Comparison of ENCODE assay signal across 21 cellular contexts in genomic region chr1:85621430-85621829, GRCh38. TPM values are rescaled to one million over a fixed set of nuclear protein-coding genes. Genes with fewer than 3 reads are reported as not detected.
DNase-seq lines count a peak whose midpoint lies in the region; ATAC-seq, FAIRE-seq and TF ChIP-seq lines count a peak whose summit lies in the region.
"Had no signal": no experiment of that assay in that cellular context is flagged by ENCODE, and none has a peak within 500 bp of the region (broad histone marks: within the 10 kb centered on the region; RNA-seq: fewer than 3 reads in every experiment).

No MANE protein-coding gene starts in this region.

- WGBS in IMR-90 (ENCODE audit: extremely low coverage in 2 of 2, insufficient read length in 1 of 2), 2 experiments = no CpG with 5 or more reads among the region's 1 CpG
- WGBS in H1 (ENCODE audit: extremely low coverage in 1 of 2, insufficient coverage in 1 of 2, insufficient read length in 1 of 2, insufficient replicate concordance in 2 of 2, low coverage in 1 of 2, low lambda C conversion rate in 2 of 2, missing lambda C conversion rate in 1 of 2), 2 experiments = 80% methylated on average over 1 of the region's 1 CpG; no CpG with 5 or more reads in 1 of the 2 experiments
- 93% methylated on average over 1 of the region's 1 CpG for WGBS in transverse colon (ENCODE audit: low coverage in 1 of 2), 2 donors

- H3K36me3 Mint-ChIP-seq in activated naive CD4-positive, alpha-beta T cell treated with anti-CD3 and anti-CD28 coated beads, Interleukin-2, amount 50 U/mL, for 24 hours = peaks cover 46% of the 10 kb centered on the region
- H3K36me3 Mint-ChIP-seq in activated naive CD4-positive, alpha-beta T cell treated with anti-CD3 and anti-CD28 coated beads for 36 hours (ENCODE audit: low read depth) = peaks cover 53% of the 10 kb centered on the region

- no peaks in the 10 kb centered on the region for H3K27me3 Mint-ChIP-seq in activated naive CD4-positive, alpha-beta T cell treated with anti-CD3 and anti-CD28 coated beads, Interleukin-2, amount 50 U/mL, for 24 hours
- H3K27me3 Mint-ChIP-seq in activated naive CD4-positive, alpha-beta T cell treated with anti-CD3 and anti-CD28 coated beads for 36 hours (ENCODE audit: low read depth) = no peaks in the 10 kb centered on the region

- H3K9me3 ChIP-seq in IMR-90 (ENCODE audit: control insufficient read depth, insufficient read depth, low read length) (peaks cover 6% of the 10 kb centered on the region), adipocyte (ENCODE audit: control insufficient read depth, low read length) (peaks cover 21% of the 10 kb centered on the region), H1 (ENCODE audit: insufficient read depth in 2 of 2, low read depth in 1 of 2, low read length in 1 of 2) (peaks cover 21 to 23% of the 10 kb centered on the region in 2 experiments; a peak in 3 of 4 replicates), transverse colon (peaks cover 10 to 13% of the 10 kb centered on the region in 2 donors)

- ATAC-seq in IMR-90 (ENCODE audit: low read depth) = no peak
- ATAC-seq: CD8-positive, alpha-beta T cell; GM23338; HCT116 had no signal

- no peak overlapping the region for H3K4me2 ChIP-seq in IMR-90 (ENCODE audit: low read depth, low read length)
- H3K4me2 ChIP-seq in H1 (ENCODE audit: insufficient read depth in 1 of 2, low read depth in 2 of 2, low read length in 2 of 2) = no peak overlapping the region
- H3K4me2 ChIP-seq: BLaER1 treated with 17β-estradiol and CSF1 and Interleukin-3, amounts not matched to agents 10 nM and 100 nM; GM23338 had no signal

- H2BK20ac ChIP-seq in IMR-90 (ENCODE audit: low read depth, low read length) (no peak overlapping the region), H1 (ENCODE audit: low read length) (no peak overlapping the region)

- no peaks in the 10 kb centered on the region for H3K79me1 ChIP-seq in IMR-90 (ENCODE audit: low read depth in 1 of 2, low read length in 2 of 2)
- no peaks in the 10 kb centered on the region for H3K79me1 ChIP-seq in H1 (ENCODE audit: low read depth, low read length)

- in situ Hi-C loops in IMR-90 (cut with MboI; ENCODE audit: low sequenced_read_pairs) = no loop called here
- in situ Hi-C loops in transverse colon (cut with MboI; ENCODE audit: low pct_ligation_motif_present in 1 of 4, low pct_unique_long_range_greater_than_20kb in 1 of 4, low sequenced_read_pairs in 3 of 4) = no loop called here

- H3K56ac ChIP-seq in IMR-90 (ENCODE audit: extremely low read depth, insufficient read depth, low read length) (no peak overlapping the region), H1 (replicated peaks; ENCODE audit: insufficient read length, low read depth, low read length) (no peak overlapping the region)

- H2AFZ ChIP-seq in IMR-90 (replicated peaks; ENCODE audit: low read length, poor library complexity) (no peak overlapping the region), H1 (ENCODE audit: low read length) (no peak overlapping the region)
- H2AFZ ChIP-seq: GM23338 had no signal

- H3K27ac ChIP-seq in IMR-90 (ENCODE audit: insufficient read depth, low read length) (no peak overlapping the region), H1 (ENCODE audit: low read depth, low read length) (no peak overlapping the region), dorsolateral prefrontal cortex (no peak overlapping the region), transverse colon (no peak overlapping the region)
- H3K27ac ChIP-seq: BLaER1 treated with 17β-estradiol and CSF1 and Interleukin-3, amounts not matched to agents 10 nM and 100 nM had no signal

- no peak overlapping the region for H3K9ac ChIP-seq in IMR-90 (ENCODE audit: low read depth, low read length)
- H3K9ac ChIP-seq in adipocyte (ENCODE audit: low read length) = no peak overlapping the region
- no peak overlapping the region for H3K9ac ChIP-seq in H1 (replicated peaks in 1 of 4; ENCODE audit: extremely low read depth in 1 of 4, low read depth in 3 of 4, low read length in 3 of 4)
- H3K9ac ChIP-seq: BLaER1 treated with 17β-estradiol and CSF1 and Interleukin-3, amounts not matched to agents 10 nM and 100 nM had no signal

- H3K18ac ChIP-seq in IMR-90 (ENCODE audit: low read depth, low read length) (no peak overlapping the region), H1 (ENCODE audit: extremely low read depth, low read length) (no peak overlapping the region)

- H3K23ac ChIP-seq in IMR-90 (ENCODE audit: low read depth, low read length) (no peak overlapping the region), H1 (ENCODE audit: insufficient read length) (no peak overlapping the region)

- no peak overlapping the region for H2AK9ac ChIP-seq in IMR-90 (replicated peaks; ENCODE audit: low read depth, low read length, poor library complexity)

- H2BK12ac ChIP-seq in H1 (ENCODE audit: low read depth, low read length) = no peak overlapping the region

- CTCF ChIA-PET in activated naive CD4-positive, alpha-beta T cell treated with anti-CD3 and anti-CD28 coated beads for 36 hours (lab: Charles Lee) = no interaction called here
- CTCF ChIA-PET in IMR-90 (lab: Yijun Ruan, JAX) (no interaction called here), H1 (lab: Charles Lee; ENCODE audit: partially characterized antibody) (no interaction called here)

- no peak for TF ChIP-seq EP300 in H1 (IDR thresholded peaks at IDR 0.05; ENCODE audit: borderline replicate concordance in 1 of 2, low read depth in 2 of 2, low read length in 2 of 2)
- TF ChIP-seq EP300 in transverse colon (IDR thresholded peaks at IDR 0.05; ENCODE audit: low read depth) = no peak

- H3K14ac ChIP-seq in IMR-90 (replicated peaks; ENCODE audit: low read depth, low read length) = no peak overlapping the region
- H3K14ac ChIP-seq in H1 (ENCODE audit: insufficient read length) = no peak overlapping the region

- H2BK120ac ChIP-seq in IMR-90 (ENCODE audit: low read depth, low read length) (no peak overlapping the region), H1 (replicated peaks; ENCODE audit: low read depth, low read length) (no peak overlapping the region)

- H4K91ac ChIP-seq in IMR-90 (ENCODE audit: insufficient read depth, low read depth, low read length) = no peak overlapping the region
- no peak overlapping the region for H4K91ac ChIP-seq in H1 (replicated peaks; ENCODE audit: insufficient read length, low read length)

- BruUV-seq in IMR-90 (replicated peaks; lab: Mats Ljungman, UMichigan) = no TSS peak

- no peak for TF ChIP-seq CTCF in IMR-90 (conservative IDR thresholded peaks at IDR 0.05; ENCODE audit: low read depth, low read length)
- TF ChIP-seq CTCF in H1 (IDR thresholded peaks at IDR 0.05; ENCODE audit: control extremely low read depth in 1 of 3, insufficient read depth in 1 of 3, low read depth in 1 of 3, low read length in 3 of 3) = no peak
- TF ChIP-seq CTCF in dorsolateral prefrontal cortex (IDR thresholded peaks at IDR 0.05 in 54 of 56, conservative IDR thresholded peaks at IDR 0.05 in 2 of 56; ENCODE audit: low read depth in 1 of 56, partially characterized antibody in 56 of 56) = no peak
- no peak for TF ChIP-seq CTCF in transverse colon (IDR thresholded peaks at IDR 0.05)

- H3K4me3 Mint-ChIP-seq in activated naive CD4-positive, alpha-beta T cell treated with anti-CD3 and anti-CD28 coated beads, Interleukin-2, amount 50 U/mL, for 24 hours = no peak overlapping the region
- no peak overlapping the region for H3K4me3 Mint-ChIP-seq in activated naive CD4-positive, alpha-beta T cell treated with anti-CD3 and anti-CD28 coated beads for 36 hours
- H3K4me3 Mint-ChIP-seq: B cell; CD8-positive, alpha-beta T cell; GM23338 had no signal

- H3K4ac ChIP-seq in IMR-90 (ENCODE audit: low read depth, low read length) (no peak overlapping the region), H1 (replicated peaks; ENCODE audit: insufficient read length, low read depth, low read length) (no peak overlapping the region)

- FAIRE-seq in H1 (lab: Jason Lieb, UNC) = no peak
- FAIRE-seq: GM12892, GM18507 had no signal

- H2BK5ac ChIP-seq in IMR-90 (ENCODE audit: low read depth, low read length, poor library complexity, severe bottlenecking) = no peak overlapping the region
- no peak overlapping the region for H2BK5ac ChIP-seq in H1 (ENCODE audit: low read depth, low read length)

- no peaks in the 10 kb centered on the region for H3K79me2 ChIP-seq in H1 (ENCODE audit: control insufficient read depth in 1 of 2, insufficient read depth in 2 of 2, low read length in 2 of 2)

- no peak overlapping the region for H2BK15ac ChIP-seq in IMR-90 (ENCODE audit: low read depth, low read length)
- H2BK15ac ChIP-seq in H1 (ENCODE audit: low read length) = no peak overlapping the region

- DNase-seq in activated naive CD4-positive, alpha-beta T cell treated with anti-CD3 and anti-CD28 coated beads for 36 hours = no peak
- DNase-seq in IMR-90 (no peak), adipocyte (ENCODE audit: low read depth) (no peak), H1 (ENCODE audit: low read depth in 1 of 2, low spot score in 2 of 2) (no peak), dorsolateral prefrontal cortex (no peak), transverse colon (no peak), T-helper 1 cell (no peak)
- DNase-seq: 8988T; CD8-positive, alpha-beta T cell; DMS 273 treated with DMSO at 0.1 percent for 48 hours; DMS53; DND-41; EL; H7 had no signal

- H4K20me1 ChIP-seq in IMR-90 (ENCODE audit: insufficient read depth, low read length) (no peaks in the 10 kb centered on the region; the same call in 1 of the 2 replicates), H1 (replicated peaks in 1 of 2; ENCODE audit: control insufficient read depth in 1 of 2, insufficient read depth in 2 of 2, low read length in 2 of 2) (no peaks in the 10 kb centered on the region)
- H4K20me1 ChIP-seq: BLaER1 treated with 17β-estradiol and CSF1 and Interleukin-3, amounts not matched to agents 10 nM and 100 nM had no signal

- H3K4me1 ChIP-seq in IMR-90 (ENCODE audit: control insufficient read depth, insufficient read depth, low read length) = peaks cover 10% of the 10 kb centered on the region
- H3K4me1 ChIP-seq in adipocyte (ENCODE audit: control insufficient read depth, insufficient read depth, low read length) = peaks cover 6% of the 10 kb centered on the region
- H3K4me1 ChIP-seq in H1 (replicated peaks in 1 of 4; ENCODE audit: control insufficient read depth in 3 of 4, insufficient read depth in 4 of 4, low read length in 3 of 4) = no peaks in the 10 kb centered on the region
- H3K4me1 ChIP-seq in transverse colon = no peaks in the 10 kb centered on the region

- H3K27ac Mint-ChIP-seq in activated naive CD4-positive, alpha-beta T cell treated with anti-CD3 and anti-CD28 coated beads, Interleukin-2, amount 50 U/mL, for 24 hours = peak overlapping the region; percentile 3
- no peak overlapping the region for H3K27ac Mint-ChIP-seq in activated naive CD4-positive, alpha-beta T cell treated with anti-CD3 and anti-CD28 coated beads for 36 hours
- H3K27ac Mint-ChIP-seq: B cell; CD8-positive, alpha-beta T cell; GM23338 had no signal

- peaks cover 3% of the 10 kb centered on the region; the same call in 1 of the 2 replicates for H3K9me1 ChIP-seq in IMR-90 (ENCODE audit: insufficient read depth, low read length)

- no peak for TF ChIP-seq RAD21 in IMR-90 (IDR thresholded peaks at IDR 0.05; ENCODE audit: low read length)
- TF ChIP-seq RAD21 in H1 (IDR thresholded peaks at IDR 0.05 in 1 of 2, conservative IDR thresholded peaks at IDR 0.05 in 1 of 2; ENCODE audit: low read depth in 2 of 2, low read length in 2 of 2) = no peak

- dilution Hi-C loops in IMR-90 (cut with HindIII; ENCODE audit: low sequenced_read_pairs, unreplicated experiment) = no loop called here

- H3K9me3 Mint-ChIP-seq in activated naive CD4-positive, alpha-beta T cell treated with anti-CD3 and anti-CD28 coated beads, Interleukin-2, amount 50 U/mL, for 24 hours = peaks cover 40% of the 10 kb centered on the region
- peaks cover 20% of the 10 kb centered on the region for H3K9me3 Mint-ChIP-seq in activated naive CD4-positive, alpha-beta T cell treated with anti-CD3 and anti-CD28 coated beads for 36 hours

- peaks cover 2% of the 10 kb centered on the region; the same call in 1 of the 2 replicates for H3K23me2 ChIP-seq in H1 (ENCODE audit: low read depth, low read length)

- intact Hi-C loops in activated naive CD4-positive, alpha-beta T cell treated with anti-CD3 and anti-CD28 coated beads for 36 hours (cut with micrococcal nuclease) = no loop called here
- intact Hi-C loops in IMR-90 (cut with micrococcal nuclease) (no loop called here), dorsolateral prefrontal cortex (cut with DNase I) (no loop called here), transverse colon (cut with DNase I; ENCODE audit: low total_unique reads) (no loop called here)

- no peak overlapping the region for H4K5ac ChIP-seq in IMR-90 (ENCODE audit: low read depth, low read length)
- no peak overlapping the region for H4K5ac ChIP-seq in H1 (ENCODE audit: insufficient read length, low read depth, low read length)

- no peak overlapping the region for H3K4me3 ChIP-seq in IMR-90 (ENCODE audit: insufficient read depth, low read depth, low read length)
- peak overlapping the region; percentile 39 for H3K4me3 ChIP-seq in adipocyte (ENCODE audit: low read length)
- H3K4me3 ChIP-seq in H1 (ENCODE audit: extremely low read depth in 1 of 4, insufficient read depth in 2 of 4, low read depth in 3 of 4, low read length in 4 of 4) = no peak overlapping the region
- H3K4me3 ChIP-seq in dorsolateral prefrontal cortex = no peak overlapping the region
- H3K4me3 ChIP-seq in transverse colon = no peak overlapping the region
- H3K4me3 ChIP-seq: BLaER1 treated with 17β-estradiol and CSF1 and Interleukin-3, amounts not matched to agents 10 nM and 100 nM; GM23338 had no signal

- no peaks in the 10 kb centered on the region for H3K4me1 Mint-ChIP-seq in activated naive CD4-positive, alpha-beta T cell treated with anti-CD3 and anti-CD28 coated beads, Interleukin-2, amount 50 U/mL, for 24 hours
- H3K4me1 Mint-ChIP-seq in activated naive CD4-positive, alpha-beta T cell treated with anti-CD3 and anti-CD28 coated beads for 36 hours (ENCODE audit: low read depth) = peaks cover 2% of the 10 kb centered on the region
- H3K4me1 Mint-ChIP-seq: GM23338 had no signal

- POLR2A ChIA-PET in IMR-90 (lab: Charles Lee; ENCODE audit: unreplicated experiment) = no interaction called here
- POLR2A ChIA-PET in H1 (lab: Charles Lee; ENCODE audit: partially characterized antibody) = interaction anchor here (1.8 kb wide), 1 partner anchor 38 kb away, joined by 5 read pairs; no protein-coding TSS in a partner anchor

- no peak overlapping the region for H4K8ac ChIP-seq in IMR-90 (ENCODE audit: low read depth in 2 of 2, low read length in 2 of 2)
- H4K8ac ChIP-seq in H1 (ENCODE audit: extremely low read depth, insufficient read depth, low read length) = no peak overlapping the region

- no peaks in the 10 kb centered on the region for H3K36me3 ChIP-seq in IMR-90 (ENCODE audit: control insufficient read depth, insufficient read depth, low read length)
- H3K36me3 ChIP-seq in adipocyte (ENCODE audit: control insufficient read depth, insufficient read depth, low read length, severe bottlenecking) = no peaks in the 10 kb centered on the region
- peaks cover 0 to 16% (median under 1%) of the 10 kb centered on the region in 4 experiments; a peak in 4 of 8 replicates for H3K36me3 ChIP-seq in H1 (ENCODE audit: control insufficient read depth in 2 of 4, insufficient read depth in 4 of 4, low read length in 3 of 4)
- H3K36me3 ChIP-seq in transverse colon = no peaks in the 10 kb centered on the region

- H2AK5ac ChIP-seq in IMR-90 (ENCODE audit: low read depth, low read length) (no peak overlapping the region), H1 (ENCODE audit: low read depth, low read length) (no peak overlapping the region)

- TF ChIP-seq POLR2A in IMR-90 (IDR thresholded peaks at IDR 0.05; ENCODE audit: low read depth, low read length) (no peak), H1 (IDR thresholded peaks at IDR 0.05; ENCODE audit: control extremely low read depth in 1 of 2, low read depth in 2 of 2, low read length in 2 of 2) (no peak), transverse colon (IDR thresholded peaks at IDR 0.05) (no peak)

- H3K27me3 ChIP-seq in IMR-90 (ENCODE audit: control insufficient read depth, insufficient read depth, low read length) (no peaks in the 10 kb centered on the region), adipocyte (replicated peaks; ENCODE audit: control insufficient read depth, insufficient read depth, low read length) (no peaks in the 10 kb centered on the region), H1 (replicated peaks in 1 of 4; ENCODE audit: control insufficient read depth in 3 of 4, extremely low read depth in 1 of 4, insufficient read depth in 3 of 4, low read length in 3 of 4) (no peaks in the 10 kb centered on the region), dorsolateral prefrontal cortex (no peaks in the 10 kb centered on the region), transverse colon (no peaks in the 10 kb centered on the region)
- H3K27me3 ChIP-seq: BLaER1 treated with 17β-estradiol and CSF1 and Interleukin-3, amounts not matched to agents 10 nM and 100 nM had no signal

RNA-seq across cellular contexts. Expression of gene CCN1, which starts 40.9 kb away (rescaled TPM):
- not detected for total RNA-seq in activated naive CD4-positive, alpha-beta T cell treated with anti-CD3 and anti-CD28 coated beads for 36 hours
- total RNA-seq in IMR-90 (2012; rRNA removed) (76.9 and 90.3 TPM in 2 replicates), dorsolateral prefrontal cortex (100 to 1,000 TPM in 1 of 120 experiments, 10 to 100 TPM in 102, 1 to 10 TPM in 17; 5.9 to 119 (median 14.1) TPM), transverse colon (10 to 100 TPM; 18.6 to 79.6 (median 53.1) TPM)
- polyA plus RNA-seq in IMR-90 (2012; rRNA removed) (819 and 905 TPM in 2 replicates), H1 (2011; rRNA removed) (19.1 and 29.7 TPM in 2 replicates)
- polyA plus RNA-seq in IMR-90 (2012; cell fraction: cytosol; rRNA removed) = 700 and 814 TPM in 2 replicates
- 1,179 and 1,372 TPM in 2 replicates for polyA plus RNA-seq in IMR-90 (2012; cell fraction: nucleus; rRNA removed; ENCODE audit: low replicate concordance)
- 108 and 113 TPM in 2 replicates for total RNA-seq in H1 (2021; fragmentation: NEBNext Ultra II Directional; extraction: Animal tissue kit (Norgen Biotek cat#: 25700))
- 36.4 TPM for polyA plus RNA-seq in H1 (2011; cell fraction: cytosol; rRNA removed)
- polyA plus RNA-seq in H1 (2011; cell fraction: nucleus; rRNA removed) = 106 TPM
- 58.2 to 88.4 TPM (median 74.4 TPM) in 4 replicates for polyA plus RNA-seq in H1 (2012, experiment 1 of 2)
- polyA plus RNA-seq in H1 (2012, experiment 2 of 2) = 84.1 TPM
- polyA plus RNA-seq in H1 (2013, experiment 1 of 2) = 122 TPM
- polyA plus RNA-seq in H1 (2013, experiment 2 of 2) = 139 TPM
- 18.3 and 33.7 TPM in 2 replicates for polyA minus RNA-seq in H1 (2011; rRNA and poly(A)+ RNA removed)
- polyA minus RNA-seq in H1 (2011; cell fraction: cytosol; rRNA and poly(A)+ RNA removed) = 37.7 TPM
- 109 TPM for polyA minus RNA-seq in H1 (2011; cell fraction: nucleus; rRNA and poly(A)+ RNA removed)
- total RNA-seq: B cell; CD8-positive, alpha-beta T cell had no signal

Comparison
In these comparisons a context has a peak if more than half of its experiments do, and no peak if none do; other contexts are left out.
1. RNA of gene CCN1, which starts 40.9 kb away (total RNA-seq): 108 to 113 TPM in H1, 76.9 to 90.3 TPM in IMR-90, 18.6 to 79.6 TPM in transverse colon and 5.9 to 119 TPM in dorsolateral prefrontal cortex; not detected in activated naive CD4-positive, alpha-beta T cell treated with anti-CD3 and anti-CD28 coated beads for 36 hours; every median in the first group is over 4 times any median in the second.